12 cellular contexts compared by ENCODE assay signal in the genomic region with DNA sequence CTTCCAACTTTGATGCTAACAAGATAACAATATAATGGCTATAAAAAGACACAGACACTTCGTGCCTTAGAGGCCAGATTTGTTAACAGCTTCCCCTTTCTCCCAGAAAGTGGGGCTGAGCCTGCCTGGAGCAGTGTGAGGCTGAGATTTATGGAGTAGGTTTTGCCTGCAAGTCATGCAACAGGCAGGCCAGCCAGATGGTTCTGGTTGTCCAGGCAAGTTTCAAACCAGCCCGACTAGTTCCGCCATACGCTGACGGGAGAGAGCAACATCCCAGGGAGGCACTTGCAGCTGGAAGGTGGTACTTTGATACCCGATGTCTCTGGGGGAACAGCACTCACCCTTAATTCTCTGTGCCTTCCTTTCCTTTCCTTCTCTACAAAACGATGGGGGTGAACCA.
DNase-seq lines count a peak whose midpoint lies in the region; ATAC-seq and TF ChIP-seq lines count a peak whose summit lies in the region.
"Had no signal": no experiment of that assay in that cellular context is flagged by ENCODE, and none has a peak within 500 bp of the region (broad histone marks: within the 10 kb centered on the region; RNA-seq: fewer than 3 reads in every experiment).

No MANE protein-coding gene starts in this region.

- no peaks in the 10 kb centered on the region for H3K9me3 Mint-ChIP-seq in Caco-2 (ENCODE audit: unreplicated experiment)
- no peaks in the 10 kb centered on the region for H3K9me3 Mint-ChIP-seq in activated T-helper 1 cell treated with anti-CD3 and anti-CD28 coated beads, Interleukin-12 subunit alpha, Interleukin-12 subunit beta, Interleukin-2, Interleukin-4 antibody, amounts not matched to agents 30 ng/mL and 10 ng/mL and 1 ng/mL, durations not matched to agents 14 hours and 24 hours and 36 hours
- H3K9me3 Mint-ChIP-seq: T-helper 1 cell treated with Interleukin-12 subunit alpha and Interleukin-12 subunit beta and Interleukin-4 antibody, amounts not matched to agents 30 μg/mL and 1 μg/mL, for 36 hours had no signal

- intact Hi-C loops in Caco-2 (cut with micrococcal nuclease; ENCODE audit: unreplicated experiment) = no loop called here
- intact Hi-C loops in psoas muscle (cut with DNase I) = loop anchor here (5.0 kb wide), 2 partner anchors 36 to 56 kb away; no protein-coding TSS in a partner anchor
- intact Hi-C loops in activated T-helper 1 cell treated with anti-CD3 and anti-CD28 coated beads, Interleukin-12 subunit alpha, Interleukin-12 subunit beta, Interleukin-2, Interleukin-4 antibody, amounts not matched to agents 30 ng/mL and 10 ng/mL and 1 ng/mL, durations not matched to agents 14 hours and 24 hours and 36 hours (cut with micrococcal nuclease) = no loop called here

- no peaks in the 10 kb centered on the region for H3K9me3 ChIP-seq in Caco-2
- H3K9me3 ChIP-seq in psoas muscle = no peaks in the 10 kb centered on the region

- TF ChIP-seq CTCF in Caco-2 (IDR thresholded peaks at IDR 0.05; ENCODE audit: insufficient read depth in 1 of 2, low read depth in 1 of 2, low read length in 1 of 2, severe bottlenecking in 1 of 2, unreplicated experiment in 1 of 2) (no peak), psoas muscle (IDR thresholded peaks at IDR 0.05) (no peak), GM20000 (IDR thresholded peaks at IDR 0.05; ENCODE audit: extremely low read depth, missing control alignments) (no peak)

- H3K4me3 Mint-ChIP-seq in Caco-2 (ENCODE audit: unreplicated experiment) = no peak overlapping the region
- no peak overlapping the region for H3K4me3 Mint-ChIP-seq in activated T-helper 1 cell treated with anti-CD3 and anti-CD28 coated beads, Interleukin-12 subunit alpha, Interleukin-12 subunit beta, Interleukin-2, Interleukin-4 antibody, amounts not matched to agents 30 ng/mL and 10 ng/mL and 1 ng/mL, durations not matched to agents 14 hours and 24 hours and 36 hours
- H3K4me3 Mint-ChIP-seq: T-helper 1 cell treated with Interleukin-12 subunit alpha and Interleukin-12 subunit beta and Interleukin-4 antibody, amounts not matched to agents 30 μg/mL and 1 μg/mL, for 36 hours had no signal

- DNase-seq in Caco-2 = peak; percentile 80 to 85
- DNase-seq in NCI-H2171 treated with DMSO at 0.1 percent for 48 hours (lab: John Stamatoyannopoulos, UW) = peak; percentile 87
- DNase-seq in psoas muscle = no peak
- no peak for DNase-seq in GM20000 (ENCODE audit: low spot score)
- no peak for DNase-seq in activated T-helper 1 cell treated with anti-CD3 and anti-CD28 coated beads, Interleukin-12 subunit alpha, Interleukin-12 subunit beta, Interleukin-2, Interleukin-4 antibody, amounts not matched to agents 30 ng/mL and 10 ng/mL and 1 ng/mL, durations not matched to agents 14 hours and 24 hours and 36 hours (ENCODE audit: low spot score)
- no peak for DNase-seq in GM19238 (ENCODE audit: insufficient read length, low spot score)
- DNase-seq in Kasumi-1 (lab: John Stamatoyannopoulos, UW) = no peak
- DNase-seq: activated CD8-positive, alpha-beta memory T cell treated with anti-CD3 and anti-CD28 coated beads, Interleukin-2, amount 50 U/mL, for 48 hours; NCI-H446; stimulated activated CD8-positive, alpha-beta memory T cell treated with anti-CD3 and anti-CD28 coated beads, Interleukin-4, amount 100 ng/mL, for 48 hours had no signal

- ATAC-seq in esophagus mucosa (peak; percentile 85), psoas muscle (no peak)

- H3K4me1 Mint-ChIP-seq in Caco-2 (ENCODE audit: low read depth, unreplicated experiment) = peaks cover 30% of the 10 kb centered on the region
- H3K4me1 Mint-ChIP-seq in activated T-helper 1 cell treated with anti-CD3 and anti-CD28 coated beads, Interleukin-12 subunit alpha, Interleukin-12 subunit beta, Interleukin-2, Interleukin-4 antibody, amounts not matched to agents 30 ng/mL and 10 ng/mL and 1 ng/mL, durations not matched to agents 14 hours and 24 hours and 36 hours (ENCODE audit: low read depth) = peaks cover 22% of the 10 kb centered on the region

- H3K27ac Mint-ChIP-seq in Caco-2 (ENCODE audit: unreplicated experiment) = peak overlapping the region; percentile 7
- no peak overlapping the region for H3K27ac Mint-ChIP-seq in activated T-helper 1 cell treated with anti-CD3 and anti-CD28 coated beads, Interleukin-12 subunit alpha, Interleukin-12 subunit beta, Interleukin-2, Interleukin-4 antibody, amounts not matched to agents 30 ng/mL and 10 ng/mL and 1 ng/mL, durations not matched to agents 14 hours and 24 hours and 36 hours
- H3K27ac Mint-ChIP-seq: T-helper 1 cell treated with Interleukin-12 subunit alpha and Interleukin-12 subunit beta and Interleukin-4 antibody, amounts not matched to agents 30 μg/mL and 1 μg/mL, for 36 hours had no signal

- H3K36me3 Mint-ChIP-seq in Caco-2 (ENCODE audit: insufficient read depth, unreplicated experiment) = no peaks in the 10 kb centered on the region
- peaks cover 2% of the 10 kb centered on the region for H3K36me3 Mint-ChIP-seq in activated T-helper 1 cell treated with anti-CD3 and anti-CD28 coated beads, Interleukin-12 subunit alpha, Interleukin-12 subunit beta, Interleukin-2, Interleukin-4 antibody, amounts not matched to agents 30 ng/mL and 10 ng/mL and 1 ng/mL, durations not matched to agents 14 hours and 24 hours and 36 hours (ENCODE audit: low read depth)

- H3K36me3 ChIP-seq in Caco-2 (ENCODE audit: control insufficient read depth, insufficient read depth, low read length) = no peaks in the 10 kb centered on the region
- H3K36me3 ChIP-seq in psoas muscle (ENCODE audit: insufficient read depth in 1 of 2, low read depth in 1 of 2) = peaks cover 0 to 8% of the 10 kb centered on the region in 2 donors

- POLR2A ChIA-PET in Caco-2 (lab: Charles Lee) = no interaction called here

- WGBS in psoas muscle, 3 donors = 59 to 63% (median 59%) methylated on average over 7 of the region's 7 CpGs

- H3K27me3 ChIP-seq in Caco-2 (replicated peaks; ENCODE audit: control insufficient read depth, insufficient read depth, low read length) (no peaks in the 10 kb centered on the region), psoas muscle (ENCODE audit: insufficient read depth in 3 of 3, low read length in 2 of 3) (no peaks in the 10 kb centered on the region)

- no peaks in the 10 kb centered on the region for H3K27me3 Mint-ChIP-seq in Caco-2 (ENCODE audit: insufficient read depth, unreplicated experiment)
- peaks cover 42% of the 10 kb centered on the region for H3K27me3 Mint-ChIP-seq in activated T-helper 1 cell treated with anti-CD3 and anti-CD28 coated beads, Interleukin-12 subunit alpha, Interleukin-12 subunit beta, Interleukin-2, Interleukin-4 antibody, amounts not matched to agents 30 ng/mL and 10 ng/mL and 1 ng/mL, durations not matched to agents 14 hours and 24 hours and 36 hours (ENCODE audit: insufficient read depth)

- H3K4me3 ChIP-seq in Caco-2 (ENCODE audit: low read depth, low read length) (no peak overlapping the region), psoas muscle (peak overlapping the region; percentile 47)

- H3K27ac ChIP-seq in psoas muscle = peak overlapping the region; percentile 76

- BruUV-seq in Caco-2 (replicated peaks; lab: Mats Ljungman, UMichigan) = no TSS peak

- H3K4me1 ChIP-seq in Caco-2 = peaks cover 22% of the 10 kb centered on the region
- H3K4me1 ChIP-seq in psoas muscle = peaks cover 37% of the 10 kb centered on the region

- CTCF ChIA-PET in Caco-2 (lab: Charles Lee) = interaction anchor here (0.6 kb wide), 1 partner anchor 15 kb away, joined by 3 read pairs; no protein-coding TSS in a partner anchor

Comparison
In these comparisons a context has a peak if more than half of its experiments do, and no peak if none do; other contexts are left out.
1. DNase-seq: peak in Caco-2 (2 of 2) and NCI-H2171 treated with DMSO at 0.1 percent for 48 hours (single experiment); none in psoas muscle (0 of 2), GM20000 (single experiment), activated T-helper 1 cell treated with anti-CD3 and anti-CD28 coated beads, Interleukin-12 subunit alpha, Interleukin-12 subunit beta, Interleukin-2, Interleukin-4 antibody, amounts not matched to agents 30 ng/mL and 10 ng/mL and 1 ng/mL, durations not matched to agents 14 hours and 24 hours and 36 hours (single experiment), GM19238 (single experiment) and Kasumi-1 (0 of 2).
2. intact Hi-C loops: an anchor here in psoas muscle (5.0 kb wide); none called in Caco-2 and activated T-helper 1 cell treated with anti-CD3 and anti-CD28 coated beads, Interleukin-12 subunit alpha, Interleukin-12 subunit beta, Interleukin-2, Interleukin-4 antibody, amounts not matched to agents 30 ng/mL and 10 ng/mL and 1 ng/mL, durations not matched to agents 14 hours and 24 hours and 36 hours.